1 cellular context compared by ENCODE assay signal in genomic region chr4:98686847-98687246, GRCh38.
TF ChIP-seq lines count a peak whose summit lies in the region.

No MANE protein-coding gene starts in this region.

TF ChIP-seq in K562, 482 proteins besides CTCF, POLR2A, EP300 and RAD21 (continued from another document and continues in another):
- no peak for TF ChIP-seq PRDM10 (IDR thresholded peaks at IDR 0.05; ENCODE audit: partially characterized antibody)
- no peak for TF ChIP-seq HLTF (IDR thresholded peaks at IDR 0.05)
- TF ChIP-seq PHB (CRISPR knock-in tag; IDR thresholded peaks at IDR 0.05), result no peak
- TF ChIP-seq ZNF408 (CRISPR knock-in tag; IDR thresholded peaks at IDR 0.05; ENCODE audit: low read depth), result no peak
- no peak for TF ChIP-seq CHD1 (IDR thresholded peaks at IDR 0.05; ENCODE audit: low read length)
- TF ChIP-seq JUND (IDR thresholded peaks at IDR 0.05; ENCODE audit: borderline replicate concordance, low read depth, low read length), result peak; percentile 45; the same call in 1 of the 2 replicates
- TF ChIP-seq JUND (tag; IDR thresholded peaks at IDR 0.05; ENCODE audit: borderline replicate concordance, low read depth, low read length), result peak; percentile 10; the same call in 1 of the 3 replicates
- TF ChIP-seq SP1 (CRISPR knock-in tag; IDR thresholded peaks at IDR 0.05), result no peak
- no peak for TF ChIP-seq GTF2E2 (tag; IDR thresholded peaks at IDR 0.05)
- no peak for TF ChIP-seq FOXP1 (CRISPR knock-in tag; IDR thresholded peaks at IDR 0.05)
- TF ChIP-seq ZNF830 (CRISPR knock-in tag; IDR thresholded peaks at IDR 0.05), result no peak
- TF ChIP-seq ZNF282 (CRISPR knock-in tag; IDR thresholded peaks at IDR 0.05), result no peak
- TF ChIP-seq MAFK (IDR thresholded peaks at IDR 0.05; ENCODE audit: low read length), result no peak
- no peak for TF ChIP-seq ZNF77 (CRISPR knock-in tag; IDR thresholded peaks at IDR 0.05)
- no peak for TF ChIP-seq PTRF (tag; IDR thresholded peaks at IDR 0.05)
- TF ChIP-seq CREB3 (tag; conservative IDR thresholded peaks at IDR 0.05; ENCODE audit: low read depth), result no peak
- no peak for TF ChIP-seq NFATC3 (IDR thresholded peaks at IDR 0.05)
- no peak for TF ChIP-seq ZNF76 (CRISPR knock-in tag; IDR thresholded peaks at IDR 0.05; ENCODE audit: borderline replicate concordance)
- no peak for TF ChIP-seq PRPF4 (IDR thresholded peaks at IDR 0.05; ENCODE audit: insufficient read depth, low read depth, low read length, poor library complexity, severe bottlenecking)
- TF ChIP-seq NUFIP1 (IDR thresholded peaks at IDR 0.05; ENCODE audit: partially characterized antibody), result no peak
- TF ChIP-seq CREBBP (IDR thresholded peaks at IDR 0.05; ENCODE audit: low read depth, low read length), result no peak
- no peak for TF ChIP-seq DNMT1 (IDR thresholded peaks at IDR 0.05)
- TF ChIP-seq MYC (IDR thresholded peaks at IDR 0.05; ENCODE audit: low read depth, low read length), result no peak
- TF ChIP-seq MYC (CRISPR knock-in tag; IDR thresholded peaks at IDR 0.05; ENCODE audit: borderline replicate concordance, low read depth), result no peak
- peak; percentile 91 for TF ChIP-seq KLF16 (IDR thresholded peaks at IDR 0.05)
- TF ChIP-seq SNRNP70 (optimal IDR thresholded peaks at IDR 0.05; ENCODE audit: low read depth, low read length), result no peak
- TF ChIP-seq SIN3B (IDR thresholded peaks at IDR 0.05; ENCODE audit: low read depth), result no peak
- TF ChIP-seq ZNF584 (CRISPR knock-in tag; IDR thresholded peaks at IDR 0.05; ENCODE audit: low read depth), result no peak
- 0 out of 2 replicates have a peak, but pooled peaks have one; percentile 13 for TF ChIP-seq ELF4 (CRISPR knock-in tag; IDR thresholded peaks at IDR 0.05)
- peak in 1 of 2 experiments; percentile 86; a peak in 2 of 4 replicates for TF ChIP-seq ZMIZ1 (IDR thresholded peaks at IDR 0.05; ENCODE audit: low read depth in 2 of 2, low read length in 2 of 2)
- no peak for TF ChIP-seq ZBTB12 (CRISPR knock-in tag; IDR thresholded peaks at IDR 0.05)
- TF ChIP-seq RREB1 (CRISPR knock-in tag; IDR thresholded peaks at IDR 0.05), result no peak
- TF ChIP-seq UBTF (IDR thresholded peaks at IDR 0.05; ENCODE audit: borderline replicate concordance in 1 of 2, low read depth in 2 of 2, low read length in 2 of 2), result no peak
- no peak for TF ChIP-seq PHF20 (IDR thresholded peaks at IDR 0.05; ENCODE audit: partially characterized antibody)
- no peak for TF ChIP-seq E2F4 (CRISPR knock-in tag; IDR thresholded peaks at IDR 0.05; ENCODE audit: low read depth)
- no peak for TF ChIP-seq PYGO2 (tag; IDR thresholded peaks at IDR 0.05)
- no peak for TF ChIP-seq THRA (IDR thresholded peaks at IDR 0.05)
- no peak for TF ChIP-seq ETV1 (tag; conservative IDR thresholded peaks at IDR 0.05; ENCODE audit: low read depth)
- no peak for TF ChIP-seq KLF10 (CRISPR knock-in tag; IDR thresholded peaks at IDR 0.05)
- no peak for TF ChIP-seq NEUROD1 (IDR thresholded peaks at IDR 0.05; ENCODE audit: borderline replicate concordance, low read depth, low read length, partially characterized antibody)
- TF ChIP-seq RBFOX2 (IDR thresholded peaks at IDR 0.05; ENCODE audit: low read depth, low read length), result no peak
- TF ChIP-seq ZNF165 (CRISPR knock-in tag; IDR thresholded peaks at IDR 0.05; ENCODE audit: borderline replicate concordance), result no peak
- TF ChIP-seq TCFL5 (CRISPR knock-in tag; conservative IDR thresholded peaks at IDR 0.05), result no peak
- TF ChIP-seq RFX1 (IDR thresholded peaks at IDR 0.05), result no peak
- no peak for TF ChIP-seq SREBF2 (CRISPR knock-in tag; IDR thresholded peaks at IDR 0.05)
